In genomic region chr1:200674838-200675587, GRCh38 we compare ENCODE assay signal across 1 cellular context.
TF ChIP-seq lines count a peak whose summit lies in the region.

No MANE protein-coding gene starts in this region.

TF ChIP-seq in HepG2, 621 proteins besides CTCF, POLR2A, EP300 and RAD21:
- TF ChIP-seq ZFP82 (CRISPR knock-in tag; IDR thresholded peaks at IDR 0.05; ENCODE audit: borderline replicate concordance) = no peak
- no peak for TF ChIP-seq U2AF2 (IDR thresholded peaks at IDR 0.05; ENCODE audit: low read depth, low read length)
- TF ChIP-seq CEBPB (IDR thresholded peaks at IDR 0.05; ENCODE audit: borderline replicate concordance, low read depth, low read length) = 0 out of 2 replicates have a peak, but pooled peaks have one; percentile 2
- TF ChIP-seq AGO2 (optimal IDR thresholded peaks at IDR 0.05; ENCODE audit: low read depth, low read length) = no peak
